In the genomic region with DNA sequence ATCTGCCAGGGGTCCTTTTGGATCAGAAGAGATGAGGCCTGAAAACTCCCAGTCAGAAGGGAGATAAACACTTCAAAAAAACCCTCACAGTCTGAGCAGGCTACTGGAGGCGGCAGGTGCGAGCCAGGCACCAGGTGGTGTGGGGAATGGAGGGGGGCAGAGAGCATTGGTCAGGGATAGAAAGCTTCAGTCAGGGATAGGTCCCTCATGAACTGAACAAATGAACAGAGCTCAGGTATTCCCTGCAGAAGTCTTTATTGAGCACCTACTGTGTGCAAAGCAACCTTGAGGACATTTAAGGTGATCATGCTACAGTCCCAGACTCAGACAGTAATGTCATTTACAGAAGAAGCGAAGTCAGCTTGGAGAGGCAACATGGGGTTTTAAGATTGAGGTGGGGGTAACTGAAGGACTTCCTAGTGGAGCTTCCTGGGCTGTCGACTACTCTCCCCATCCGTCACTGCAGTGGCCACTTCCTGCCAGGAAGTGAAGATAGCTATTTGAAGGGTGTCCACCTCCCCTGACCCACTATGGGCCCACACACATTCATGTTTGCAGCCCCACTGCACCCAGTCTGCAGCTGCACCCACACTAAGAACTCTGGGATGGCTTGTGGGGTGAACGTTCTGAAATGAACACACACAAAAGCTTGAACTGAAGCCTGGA, we compare ENCODE assay signal across 12 cellular contexts. TPM values are rescaled to one million over a fixed set of nuclear protein-coding genes. Genes with fewer than 3 reads are reported as not detected.
A peak's percentile ranks its signal among the peaks of the same experiment; 100 is the strongest.
DNase-seq lines count a peak whose midpoint lies in the region; ATAC-seq and TF ChIP-seq lines count a peak whose summit lies in the region.
"Had no signal": no experiment of that assay in that cellular context is flagged by ENCODE, and none has a peak within 500 bp of the region (broad histone marks: within the 10 kb centered on the region; RNA-seq: fewer than 3 reads in every experiment).

No MANE protein-coding gene starts in this region.

- H3K9me3 ChIP-seq in WERI-Rb-1 (ENCODE audit: severe bottlenecking), result no peaks in the 10 kb centered on the region
- H3K9me3 ChIP-seq in ovary, result no peaks in the 10 kb centered on the region

- H3K27ac Mint-ChIP-seq in naive thymus-derived CD8-positive, alpha-beta T cell, result peak overlapping the region in 5 of 10 donors; percentile 5 to 79 (median 50)
- no peak overlapping the region for H3K27ac Mint-ChIP-seq in activated T-helper 17 cell treated with anti-CD3 and anti-CD28 coated beads, Interleukin-2, amount 50 U/mL, for 72 hours
- H3K27ac Mint-ChIP-seq in stimulated activated naive B cell treated with anti-CD40 and anti-IgM and Interleukin-4, amounts not matched to agents 10 μg/mL and 1 μg/mL and 100 μg/mL, for 72 hours, result no peak overlapping the region

- H3K4me3 ChIP-seq in WERI-Rb-1 (ENCODE audit: low read depth, low read length) (no peak overlapping the region), ovary (no peak overlapping the region)

- TF ChIP-seq CTCF in WERI-Rb-1 (IDR thresholded peaks at IDR 0.05; ENCODE audit: low read depth, low read length), result no peak
- no peak for TF ChIP-seq CTCF in ovary (IDR thresholded peaks at IDR 0.05)

- TF ChIP-seq EP300 in ovary (IDR thresholded peaks at IDR 0.05), result no peak

- H3K27me3 ChIP-seq in WERI-Rb-1 (ENCODE audit: insufficient read depth, low read depth, severe bottlenecking) (no peaks in the 10 kb centered on the region), ovary (no peaks in the 10 kb centered on the region)

- peaks cover 8% of the 10 kb centered on the region for H3K4me1 ChIP-seq in ovary (ENCODE audit: insufficient read depth)

- POLR2A ChIA-PET in naive thymus-derived CD8-positive, alpha-beta T cell (lab: Charles Lee), result no interaction called here

- H3K36me3 Mint-ChIP-seq in naive thymus-derived CD8-positive, alpha-beta T cell, result peaks cover 0 to 2% (median 2%) of the 10 kb centered on the region in 3 donors
- H3K36me3 Mint-ChIP-seq in activated T-helper 17 cell treated with anti-CD3 and anti-CD28 coated beads, Interleukin-2, amount 50 U/mL, for 72 hours (ENCODE audit: low read depth), result peaks cover 6% of the 10 kb centered on the region
- H3K36me3 Mint-ChIP-seq in stimulated activated naive B cell treated with anti-CD40 and anti-IgM and Interleukin-4, amounts not matched to agents 10 μg/mL and 1 μg/mL and 100 μg/mL, for 72 hours, result peaks cover 0 to 3% of the 10 kb centered on the region in 2 donors

- TF ChIP-seq POLR2A in ovary (IDR thresholded peaks at IDR 0.05), result no peak

- peaks cover 6 to 40% (median 19%) of the 10 kb centered on the region in 5 donors for H3K27me3 Mint-ChIP-seq in naive thymus-derived CD8-positive, alpha-beta T cell
- peaks cover 9% of the 10 kb centered on the region for H3K27me3 Mint-ChIP-seq in activated T-helper 17 cell treated with anti-CD3 and anti-CD28 coated beads, Interleukin-2, amount 50 U/mL, for 72 hours
- H3K27me3 Mint-ChIP-seq in stimulated activated naive B cell treated with anti-CD40 and anti-IgM and Interleukin-4, amounts not matched to agents 10 μg/mL and 1 μg/mL and 100 μg/mL, for 72 hours, result peaks cover 43 to 52% of the 10 kb centered on the region in 2 donors

- DNase-seq in CMK (ENCODE audit: low read depth), result peak; percentile 62
- peak; percentile 50 for DNase-seq in NCI-H1092 (lab: John Stamatoyannopoulos, UW)
- DNase-seq in WERI-Rb-1, result peak; percentile 62
- no peak for DNase-seq in naive thymus-derived CD8-positive, alpha-beta T cell
- DNase-seq in ovary, result no peak
- no peak for DNase-seq in hippocampal formation (lab: John Stamatoyannopoulos, UW)
- DNase-seq in stimulated activated naive B cell treated with anti-CD40 and anti-IgM and Interleukin-4, amounts not matched to agents 10 μg/mL and 1 μg/mL and 100 μg/mL, for 72 hours, result no peak
- DNase-seq: activated CD4-positive, alpha-beta T cell treated with anti-CD3 and anti-CD28 coated beads, Interleukin-2, amount 10 ng/mL, durations not matched to agents 7 days and 5 days; DMS 273 treated with DMSO at 0.1 percent for 48 hours; Right ventricle myocardium superior had no signal

- H3K27ac ChIP-seq in WERI-Rb-1 (peak overlapping the region; percentile 63), ovary (no peak overlapping the region)

- H3K4me3 Mint-ChIP-seq in naive thymus-derived CD8-positive, alpha-beta T cell, result peak overlapping the region in 6 of 10 donors; percentile 0 to 62 (median 33)
- no peak overlapping the region for H3K4me3 Mint-ChIP-seq in activated T-helper 17 cell treated with anti-CD3 and anti-CD28 coated beads, Interleukin-2, amount 50 U/mL, for 72 hours
- H3K4me3 Mint-ChIP-seq in stimulated activated naive B cell treated with anti-CD40 and anti-IgM and Interleukin-4, amounts not matched to agents 10 μg/mL and 1 μg/mL and 100 μg/mL, for 72 hours, result no peak overlapping the region
- H3K4me3 Mint-ChIP-seq: activated CD4-positive, alpha-beta T cell treated with anti-CD3 and anti-CD28 coated beads, Interleukin-2, amount 10 ng/mL, durations not matched to agents 7 days and 5 days had no signal

- intact Hi-C loops in ovary (cut with DNase I), result loop anchor here in 1 of 4 donors (5.0 kb wide), 1 partner anchor 63 kb away; no protein-coding TSS in a partner anchor

- no peak for ATAC-seq in naive thymus-derived CD8-positive, alpha-beta T cell
- no peak for ATAC-seq in activated T-helper 17 cell treated with anti-CD3 and anti-CD28 coated beads, Interleukin-2, amount 50 U/mL, for 72 hours (replicated peaks)
- no peak for ATAC-seq in stimulated activated naive B cell treated with anti-CD40 and anti-IgM and Interleukin-4, amounts not matched to agents 10 μg/mL and 1 μg/mL and 100 μg/mL, for 72 hours (replicated peaks)
- ATAC-seq: esophagus mucosa had no signal

- no peaks in the 10 kb centered on the region for H3K36me3 ChIP-seq in WERI-Rb-1
- H3K36me3 ChIP-seq in ovary, result no peaks in the 10 kb centered on the region

- H3K4me1 Mint-ChIP-seq in naive thymus-derived CD8-positive, alpha-beta T cell, result peaks cover 23 to 36% (median 33%) of the 10 kb centered on the region in 4 donors
- peaks cover 20% of the 10 kb centered on the region for H3K4me1 Mint-ChIP-seq in activated T-helper 17 cell treated with anti-CD3 and anti-CD28 coated beads, Interleukin-2, amount 50 U/mL, for 72 hours
- peaks cover 22 to 36% of the 10 kb centered on the region in 2 donors for H3K4me1 Mint-ChIP-seq in stimulated activated naive B cell treated with anti-CD40 and anti-IgM and Interleukin-4, amounts not matched to agents 10 μg/mL and 1 μg/mL and 100 μg/mL, for 72 hours

- WGBS in ovary, 3 donors, result 74 to 79% (median 75%) methylated on average over 6 of the region's 6 CpGs

- H3K9me3 Mint-ChIP-seq in naive thymus-derived CD8-positive, alpha-beta T cell, result no peaks in the 10 kb centered on the region
- H3K9me3 Mint-ChIP-seq in activated T-helper 17 cell treated with anti-CD3 and anti-CD28 coated beads, Interleukin-2, amount 50 U/mL, for 72 hours, result no peaks in the 10 kb centered on the region
- no peaks in the 10 kb centered on the region for H3K9me3 Mint-ChIP-seq in stimulated activated naive B cell treated with anti-CD40 and anti-IgM and Interleukin-4, amounts not matched to agents 10 μg/mL and 1 μg/mL and 100 μg/mL, for 72 hours
- H3K9me3 Mint-ChIP-seq: activated CD4-positive, alpha-beta T cell treated with anti-CD3 and anti-CD28 coated beads, Interleukin-2, amount 10 ng/mL, durations not matched to agents 7 days and 5 days had no signal

RNA-seq across cellular contexts. Expression of a gene that starts 3.2 kb away (rescaled TPM):
- total RNA-seq in naive thymus-derived CD8-positive, alpha-beta T cell, result under 1 TPM; 0.36 to 0.44 TPM
- polyA plus RNA-seq in naive thymus-derived CD8-positive, alpha-beta T cell, result under 1 TPM in 1 of 3 donors, not detected in 2; 0.23 TPM
- 10 to 100 TPM; 21.3 to 54.0 (median 37.5) TPM for total RNA-seq in ovary
- 10 to 100 TPM in 1 of 2 donors, 1 to 10 TPM in 1; 4.6 to 16.0 TPM for polyA plus RNA-seq in ovary
- total RNA-seq in activated T-helper 17 cell treated with anti-CD3 and anti-CD28 coated beads, Interleukin-2, amount 50 U/mL, for 72 hours, result 1 to 10 TPM in 1 of 2 donors, under 1 TPM in 1; 0.82 to 1.2 TPM
- total RNA-seq: activated CD4-positive, alpha-beta T cell treated with anti-CD3 and anti-CD28 coated beads, Interleukin-2, amount 10 ng/mL, durations not matched to agents 7 days and 5 days had no signal

Comparison
In these comparisons a context has a peak if more than half of its experiments do, and no peak if none do; other contexts are left out.
1. DNase-seq: peak in CMK (single experiment), NCI-H1092 (single experiment) and WERI-Rb-1 (single experiment); none in naive thymus-derived CD8-positive, alpha-beta T cell (0 of 10), ovary (0 of 5), hippocampal formation (0 of 2) and stimulated activated naive B cell treated with anti-CD40 and anti-IgM and Interleukin-4, amounts not matched to agents 10 μg/mL and 1 μg/mL and 100 μg/mL, for 72 hours (single experiment).
2. H3K4me3 Mint-ChIP-seq: peak in naive thymus-derived CD8-positive, alpha-beta T cell (6 of 10); none in activated T-helper 17 cell treated with anti-CD3 and anti-CD28 coated beads, Interleukin-2, amount 50 U/mL, for 72 hours (single experiment) and stimulated activated naive B cell treated with anti-CD40 and anti-IgM and Interleukin-4, amounts not matched to agents 10 μg/mL and 1 μg/mL and 100 μg/mL, for 72 hours (0 of 2).
3. RNA of a gene that starts 3.2 kb away (total RNA-seq): 21.3 to 54.0 TPM in ovary; 0.82 to 1.2 TPM in activated T-helper 17 cell treated with anti-CD3 and anti-CD28 coated beads, Interleukin-2, amount 50 U/mL, for 72 hours and 0.36 to 0.44 TPM in naive thymus-derived CD8-positive, alpha-beta T cell; every median in the first group is over 10 times any median in the second.